16 cellular contexts compared by ENCODE assay signal in genomic region chr5:175714686-175715085, GRCh38. TPM values are rescaled to one million over a fixed set of nuclear protein-coding genes. Genes with fewer than 3 reads are reported as not detected.
A peak's percentile ranks its signal among the peaks of the same experiment; 100 is the strongest.
DNase-seq lines count a peak whose midpoint lies in the region; ATAC-seq and TF ChIP-seq lines count a peak whose summit lies in the region.
"Had no signal": no experiment of that assay in that cellular context is flagged by ENCODE, and none has a peak within 500 bp of the region (broad histone marks: within the 10 kb centered on the region; RNA-seq: fewer than 3 reads in every experiment).

No MANE protein-coding gene starts in this region.

- WGBS in endodermal cell (ENCODE audit: insufficient coverage in 1 of 2, insufficient read length in 1 of 2), 2 experiments: 91 to 96% methylated on average over 4 to 6 of the region's 6 CpGs
- 95% methylated on average over 6 of the region's 6 CpGs for WGBS in suprapubic skin

- no peak overlapping the region for H3K4me3 Mint-ChIP-seq in activated naive CD4-positive, alpha-beta T cell treated with anti-CD3 and anti-CD28 coated beads, Interleukin-2, amount 10 ng/mL, durations not matched to agents 7 days and 5 days
- no peak overlapping the region for H3K4me3 Mint-ChIP-seq in endodermal cell
- H3K4me3 Mint-ChIP-seq: B cell; CD4-positive, alpha-beta memory T cell; HFFc6 had no signal

- peaks cover 16% of the 10 kb centered on the region for H3K27me3 Mint-ChIP-seq in activated naive CD4-positive, alpha-beta T cell treated with anti-CD3 and anti-CD28 coated beads, Interleukin-2, amount 10 ng/mL, durations not matched to agents 7 days and 5 days
- peaks cover 13% of the 10 kb centered on the region for H3K27me3 Mint-ChIP-seq in endodermal cell (ENCODE audit: insufficient read depth)

- TF ChIP-seq CTCF in RWPE2 (IDR thresholded peaks at IDR 0.05; ENCODE audit: poor library complexity, severe bottlenecking) (no peak), endodermal cell (conservative IDR thresholded peaks at IDR 0.05) (no peak), suprapubic skin (IDR thresholded peaks at IDR 0.05) (no peak)

- peaks cover 6% of the 10 kb centered on the region for H3K4me1 Mint-ChIP-seq in activated naive CD4-positive, alpha-beta T cell treated with anti-CD3 and anti-CD28 coated beads, Interleukin-2, amount 10 ng/mL, durations not matched to agents 7 days and 5 days
- H3K4me1 Mint-ChIP-seq in endodermal cell: peaks cover 3% of the 10 kb centered on the region
- H3K4me1 Mint-ChIP-seq: B cell had no signal

- H3K36me3 ChIP-seq in RWPE2 (ENCODE audit: low read depth): no peaks in the 10 kb centered on the region
- H3K36me3 ChIP-seq in endodermal cell (ENCODE audit: control insufficient read depth, insufficient read depth, low read length): no peaks in the 10 kb centered on the region
- no peaks in the 10 kb centered on the region for H3K36me3 ChIP-seq in suprapubic skin

- no peak overlapping the region for H3K9ac ChIP-seq in endodermal cell (ENCODE audit: extremely low read depth, low read length, poor library complexity, severe bottlenecking)

- H3K27me3 ChIP-seq in RWPE2 (ENCODE audit: insufficient read depth, poor library complexity, severe bottlenecking) (peaks cover 9% of the 10 kb centered on the region), endodermal cell (ENCODE audit: control insufficient read depth, insufficient read depth, low read length, poor library complexity, severe bottlenecking) (no peaks in the 10 kb centered on the region), suprapubic skin (no peaks in the 10 kb centered on the region)

- no peak for ATAC-seq in activated naive CD4-positive, alpha-beta T cell treated with anti-CD3 and anti-CD28 coated beads, Interleukin-2, amount 50 U/mL, for 72 hours
- ATAC-seq in RWPE2 (ENCODE audit: low read depth): no peak
- no peak for ATAC-seq in HG03135 (IDR thresholded peaks at IDR 0.05; ENCODE audit: unreplicated experiment)
- ATAC-seq: GM12878 had no signal

- no peak for TF ChIP-seq POLR2A in suprapubic skin (IDR thresholded peaks at IDR 0.05)

- H3K4me3 ChIP-seq in RWPE2 (ENCODE audit: severe bottlenecking) (no peak overlapping the region), endodermal cell (ENCODE audit: low read length) (no peak overlapping the region), suprapubic skin (no peak overlapping the region)
- H3K4me3 ChIP-seq: GM12878 had no signal

- TF ChIP-seq EP300 in suprapubic skin (IDR thresholded peaks at IDR 0.05): no peak

- peaks cover 10% of the 10 kb centered on the region for H3K36me3 Mint-ChIP-seq in activated naive CD4-positive, alpha-beta T cell treated with anti-CD3 and anti-CD28 coated beads, Interleukin-2, amount 10 ng/mL, durations not matched to agents 7 days and 5 days
- peaks cover 10 to 51% of the 10 kb centered on the region in 2 donors for H3K36me3 Mint-ChIP-seq in activated naive CD4-positive, alpha-beta T cell treated with anti-CD3 and anti-CD28 coated beads, Interleukin-2, amount 50 U/mL, for 72 hours
- peaks cover 18% of the 10 kb centered on the region for H3K36me3 Mint-ChIP-seq in endodermal cell (ENCODE audit: low read depth)

- DNase-seq in activated naive CD4-positive, alpha-beta T cell treated with anti-CD3 and anti-CD28 coated beads, Interleukin-2, amount 10 ng/mL, durations not matched to agents 7 days and 5 days: peak; percentile 8
- no peak for DNase-seq in activated naive CD4-positive, alpha-beta T cell treated with anti-CD3 and anti-CD28 coated beads, Interleukin-2, amount 50 U/mL, for 72 hours (ENCODE audit: low spot score in 2 of 2)
- DNase-seq in RWPE2 (ENCODE audit: low spot score) (peak; percentile 46), endodermal cell (peak; percentile 11), suprapubic skin (ENCODE audit: low spot score in 2 of 2) (peak; percentile 31 to 41), germinal center (ENCODE audit: low spot score) (no peak)
- DNase-seq: C1 segment of cervical spinal cord; CD4-positive, alpha-beta memory T cell; DMS79; HCEC 1CT; HFFc6 had no signal

- H3K9me3 Mint-ChIP-seq in activated naive CD4-positive, alpha-beta T cell treated with anti-CD3 and anti-CD28 coated beads, Interleukin-2, amount 10 ng/mL, durations not matched to agents 7 days and 5 days: peaks cover 30% of the 10 kb centered on the region
- peaks cover 9 to 33% of the 10 kb centered on the region in 2 donors for H3K9me3 Mint-ChIP-seq in activated naive CD4-positive, alpha-beta T cell treated with anti-CD3 and anti-CD28 coated beads, Interleukin-2, amount 50 U/mL, for 72 hours
- H3K9me3 Mint-ChIP-seq in endodermal cell: peaks cover 62% of the 10 kb centered on the region

- no peaks in the 10 kb centered on the region for H3K4me1 ChIP-seq in RWPE2 (ENCODE audit: insufficient read depth, poor library complexity, severe bottlenecking)
- H3K4me1 ChIP-seq in endodermal cell (ENCODE audit: control insufficient read depth, insufficient read depth, low read length): peaks cover 5% of the 10 kb centered on the region
- H3K4me1 ChIP-seq in suprapubic skin: no peaks in the 10 kb centered on the region

- CTCF ChIA-PET in activated naive CD4-positive, alpha-beta T cell treated with anti-CD3 and anti-CD28 coated beads, Interleukin-2, amount 10 ng/mL, durations not matched to agents 7 days and 5 days (lab: Charles Lee): interaction anchor here (1.0 to 2.4 kb wide), 3 partner anchors 12 to 181 kb away, joined by 3 to 7 read pairs (median 6); no protein-coding TSS in a partner anchor

- no peak overlapping the region for H3K27ac Mint-ChIP-seq in activated naive CD4-positive, alpha-beta T cell treated with anti-CD3 and anti-CD28 coated beads, Interleukin-2, amount 10 ng/mL, durations not matched to agents 7 days and 5 days
- peak overlapping the region in 1 of 2 donors; percentile 24 for H3K27ac Mint-ChIP-seq in activated naive CD4-positive, alpha-beta T cell treated with anti-CD3 and anti-CD28 coated beads, Interleukin-2, amount 50 U/mL, for 72 hours
- H3K27ac Mint-ChIP-seq in endodermal cell: no peak overlapping the region
- H3K27ac Mint-ChIP-seq: B cell; CD4-positive, alpha-beta memory T cell; HFFc6 had no signal

- H3K27ac ChIP-seq in RWPE2 (ENCODE audit: poor library complexity, severe bottlenecking) (no peak overlapping the region), endodermal cell (ENCODE audit: low read depth, low read length) (no peak overlapping the region), suprapubic skin (no peak overlapping the region)
- H3K27ac ChIP-seq: HL-60 had no signal

- H3K9me3 ChIP-seq in RWPE2 (ENCODE audit: severe bottlenecking): peaks cover 3% of the 10 kb centered on the region
- H3K9me3 ChIP-seq in endodermal cell (ENCODE audit: control insufficient read depth, low read length): peaks cover 50% of the 10 kb centered on the region
- no peaks in the 10 kb centered on the region for H3K9me3 ChIP-seq in suprapubic skin

RNA-seq across cellular contexts. Expression of gene HRH2, which starts 56.8 kb away (rescaled TPM):
- 10 to 100 TPM; 13.7 to 28.8 TPM for total RNA-seq in activated naive CD4-positive, alpha-beta T cell treated with anti-CD3 and anti-CD28 coated beads, Interleukin-2, amount 50 U/mL, for 72 hours
- total RNA-seq in endodermal cell (1 to 10 TPM; 2.1 to 3.3 TPM), suprapubic skin (1 to 10 TPM in 2 of 4 donors, under 1 TPM in 2; 0.81 to 1.4 (median 1.0) TPM)
- 1.3 TPM for polyA plus RNA-seq in endodermal cell (2013, experiment 1 of 2)
- 1.1 TPM for polyA plus RNA-seq in endodermal cell (2013, experiment 2 of 2)
- total RNA-seq: B cell, G401, HFFc6 had no signal

Comparison
In these comparisons a context has a peak if more than half of its experiments do, and no peak if none do; other contexts are left out.
1. DNase-seq: peak in activated naive CD4-positive, alpha-beta T cell treated with anti-CD3 and anti-CD28 coated beads, Interleukin-2, amount 10 ng/mL, durations not matched to agents 7 days and 5 days (single experiment), RWPE2 (single experiment), endodermal cell (single experiment) and suprapubic skin (2 of 2); none in activated naive CD4-positive, alpha-beta T cell treated with anti-CD3 and anti-CD28 coated beads, Interleukin-2, amount 50 U/mL, for 72 hours (0 of 2) and germinal center (single experiment).